ENCODE assay signal across 22 cellular contexts in genomic region chr15:58854598-58854997, GRCh38.
"Had no signal": no experiment of that assay in that cellular context is flagged by ENCODE, and none has a peak within 500 bp of the region (broad histone marks: within the 10 kb centered on the region; RNA-seq: fewer than 3 reads in every experiment).

No MANE protein-coding gene starts in this region.

- H3K27me3 ChIP-seq: ascending aorta, esophagus squamous epithelium, foreskin keratinocyte, heart left ventricle, neutrophil, suprapubic skin, upper lobe of left lung had no signal

- DNase-seq: activated CD4-positive, alpha-beta T cell treated with anti-CD3 and anti-CD28 coated beads for 1 hour; activated CD4-positive, alpha-beta T cell treated with anti-CD3 and anti-CD28 coated beads, Interleukin-2, amount 50 U/mL, for 48 hours; activated naive CD4-positive, alpha-beta T cell treated with anti-CD3 and anti-CD28 coated beads for 36 hours; activated naive CD8-positive, alpha-beta T cell treated with anti-CD3 and anti-CD28 coated beads, Interleukin-2, amount 50 U/mL, for 24 hours; activated T-cell treated with anti-CD3 and anti-CD28 coated beads, Interleukin-2, amount 50 U/mL, for 1 hour; esophagus squamous epithelium; foreskin keratinocyte; heart left ventricle; immature natural killer cell; left cardiac atrium; lower lobe of right lung; posterior cingulate gyrus; right cardiac atrium; stimulated activated CD4-positive, alpha-beta T cell treated with anti-CD3 and anti-CD28 coated beads, Interleukin-4, amount 100 ng/mL, for 4 hours; stimulated activated CD8-positive, alpha-beta memory T cell treated with anti-CD3 and anti-CD28 coated beads, Interleukin-4, amount 100 ng/mL, for 48 hours; stimulated activated naive CD8-positive, alpha-beta T cell treated with anti-CD3 and anti-CD28 coated beads, Interleukin-15, Interleukin-2, amounts not matched to agents 100 U/mL and 50 U/mL, for 24 hours; upper lobe of left lung had no signal

- H3K4me1 ChIP-seq: ascending aorta, esophagus squamous epithelium, foreskin keratinocyte, heart left ventricle, lower lobe of right lung, suprapubic skin, upper lobe of left lung had no signal

- H3K27ac ChIP-seq: ascending aorta, esophagus squamous epithelium, foreskin keratinocyte, heart left ventricle, lower lobe of right lung, neutrophil, skin epidermis, suprapubic skin, upper lobe of left lung, VCaP had no signal

- ATAC-seq: activated naive CD8-positive, alpha-beta T cell treated with anti-CD3 and anti-CD28 coated beads, Interleukin-2, amount 50 U/mL, for 24 hours; foreskin keratinocyte; heart left ventricle; left cardiac atrium; lower lobe of right lung; right cardiac atrium; stimulated activated naive CD8-positive, alpha-beta T cell treated with anti-CD3 and anti-CD28 coated beads, Interleukin-15, Interleukin-2, amounts not matched to agents 100 U/mL and 50 U/mL, for 24 hours had no signal

- H3K4me3 ChIP-seq: ascending aorta, esophagus squamous epithelium, heart left ventricle, lower lobe of right lung, skin epidermis, suprapubic skin, upper lobe of left lung had no signal

- H3K9me3 ChIP-seq: ascending aorta, esophagus squamous epithelium, heart left ventricle, lower lobe of right lung, neutrophil, suprapubic skin, upper lobe of left lung had no signal
